In the genomic region with DNA sequence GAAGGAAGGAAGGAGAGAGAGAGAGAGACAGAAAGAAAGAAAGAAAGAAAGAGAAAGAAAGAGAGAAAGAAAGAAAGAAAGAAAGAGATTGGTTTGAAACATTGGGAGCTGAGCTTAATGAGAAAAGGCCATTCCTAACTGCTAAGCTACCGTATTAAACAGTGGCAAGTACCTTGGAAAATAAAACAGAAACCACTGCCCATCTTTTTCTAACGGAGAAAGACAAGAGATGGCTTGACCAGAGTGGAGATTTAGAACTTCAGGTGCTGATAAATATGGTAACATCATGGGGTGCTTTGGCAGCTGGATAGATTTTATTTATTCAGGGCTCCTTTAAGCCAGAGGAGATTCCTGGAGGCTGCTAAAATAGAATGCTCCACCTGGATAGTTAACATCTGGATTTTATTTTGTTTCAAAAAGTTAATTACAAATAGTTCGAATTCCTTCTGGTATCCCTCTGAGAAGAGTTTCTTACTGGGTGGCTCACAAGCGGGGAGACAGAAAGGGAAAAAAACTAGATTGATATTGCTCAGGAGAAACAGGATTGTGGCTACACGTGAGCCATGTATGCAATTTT, we compare ENCODE assay signal across 22 cellular contexts. TPM values are rescaled to one million over a fixed set of nuclear protein-coding genes. Genes with fewer than 3 reads are reported as not detected.
DNase-seq lines count a peak whose midpoint lies in the region; ATAC-seq, FAIRE-seq and TF ChIP-seq lines count a peak whose summit lies in the region.
"Had no signal": no experiment of that assay in that cellular context is flagged by ENCODE, and none has a peak within 500 bp of the region (broad histone marks: within the 10 kb centered on the region; RNA-seq: fewer than 3 reads in every experiment).

No MANE protein-coding gene starts in this region.

- POLR2A ChIA-PET in K562 (lab: Yijun Ruan, JAX): no interaction called here

- no TSS peak for BruUV-seq in K562 (replicated peaks; lab: Mats Ljungman, UMichigan)

- H3K9ac ChIP-seq in K562 (ENCODE audit: insufficient read depth in 1 of 2, low read depth in 2 of 2, low read length in 2 of 2) (no peak overlapping the region), neural progenitor cell (no peak overlapping the region)

- TF ChIP-seq CTCF in right atrium auricular region (IDR thresholded peaks at IDR 0.05) (no peak), K562 (IDR thresholded peaks at IDR 0.05 in 2 of 3, conservative IDR thresholded peaks at IDR 0.05 in 1 of 3; ENCODE audit: insufficient read depth in 2 of 3, low read depth in 1 of 3, low read length in 3 of 3) (no peak), neural progenitor cell (IDR thresholded peaks at IDR 0.05) (no peak)

- no peaks in the 10 kb centered on the region for H3K9me3 Mint-ChIP-seq in neural progenitor cell

- H3K4me1 ChIP-seq in right cardiac atrium (ENCODE audit: control insufficient read depth, insufficient read depth, low read length) (peaks cover 60% of the 10 kb centered on the region), right atrium auricular region (peaks cover 0 to 99% of the 10 kb centered on the region in 2 donors), K562 (replicated peaks in 1 of 2; ENCODE audit: control insufficient read depth in 2 of 2, insufficient read depth in 2 of 2, low read length in 2 of 2) (no peaks in the 10 kb centered on the region), neural progenitor cell (peaks cover 17% of the 10 kb centered on the region)
- H3K4me1 ChIP-seq: BE2C, HAP-1 had no signal

- no peak for DNase-seq in right cardiac atrium
- DNase-seq in right atrium auricular region (ENCODE audit: low spot score): no peak
- DNase-seq in K562 (ENCODE audit: extremely low read depth in 1 of 4, low spot score in 3 of 4): no peak
- no peak for DNase-seq in neural progenitor cell (ENCODE audit: low spot score)
- DNase-seq in NCI-H187 treated with DMSO at 0.1 percent for 48 hours (lab: John Stamatoyannopoulos, UW): no peak
- DNase-seq: BE2C, EL, GF-D8, IMR-90, NCI-H1105, NCI-H146, NCI-H2029 treated with DMSO at 0.1 percent for 48 hours, NCI-H226, NCI-H510A treated with DMSO at 0.1 percent for 48 hours, NCI-H748 treated with DMSO at 0.1 percent for 48 hours, SHP77 treated with DMSO at 0.1 percent for 48 hours had no signal

- no peaks in the 10 kb centered on the region for H3F3A ChIP-seq in neural progenitor cell (ENCODE audit: low read depth)

- no peaks in the 10 kb centered on the region for H3K9me3 ChIP-seq in right cardiac atrium (ENCODE audit: control insufficient read depth, low read length)
- H3K9me3 ChIP-seq in right atrium auricular region: no peaks in the 10 kb centered on the region
- H3K9me3 ChIP-seq in K562 (replicated peaks; ENCODE audit: control insufficient read depth, insufficient read depth, low read depth, low read length): no peaks in the 10 kb centered on the region
- H3K9me3 ChIP-seq in neural progenitor cell (ENCODE audit: low read depth): no peaks in the 10 kb centered on the region
- H3K9me3 ChIP-seq: BE2C, HAP-1 had no signal

- H3K36me3 ChIP-seq in right atrium auricular region (peaks cover 26% of the 10 kb centered on the region), K562 (ENCODE audit: control insufficient read depth, insufficient read depth, low read length) (no peaks in the 10 kb centered on the region), neural progenitor cell (no peaks in the 10 kb centered on the region)
- H3K36me3 ChIP-seq: BE2C, HAP-1 had no signal

- CTCF ChIA-PET in K562 (lab: Yijun Ruan, JAX; ENCODE audit: low intra/inter-chr PET ratio): no interaction called here

- H2AFZ ChIP-seq in K562 (ENCODE audit: low read depth, low read length): no peak overlapping the region
- H2AFZ ChIP-seq in neural progenitor cell (replicated peaks): no peak overlapping the region

- FAIRE-seq in K562 (lab: Jason Lieb, UNC): no peak
- FAIRE-seq: HTR-8/SVneo had no signal

- intact Hi-C loops in right cardiac atrium (cut with DNase I) (no loop called here), K562 (cut with micrococcal nuclease) (loop anchor here (10.0 kb wide), 1 partner anchor 170 kb away; no protein-coding TSS in a partner anchor)

- H3K4me3 Mint-ChIP-seq in neural progenitor cell: no peak overlapping the region

- H3K4me3 ChIP-seq in right cardiac atrium (ENCODE audit: low read length): no peak overlapping the region
- no peak overlapping the region for H3K4me3 ChIP-seq in right atrium auricular region
- no peak overlapping the region for H3K4me3 ChIP-seq in K562
- no peak overlapping the region for H3K4me3 ChIP-seq in neural progenitor cell
- H3K4me3 ChIP-seq: HAP-1 had no signal

- in situ Hi-C loops in K562 (cut with MboI): loop anchor here (10.0 kb wide), 1 partner anchor 160 kb away; no protein-coding TSS in a partner anchor

- H3K27ac ChIP-seq in right cardiac atrium (ENCODE audit: low read length): peak overlapping the region; percentile 49
- peak overlapping the region in 1 of 2 donors; percentile 74 for H3K27ac ChIP-seq in right atrium auricular region
- H3K27ac ChIP-seq in K562 (ENCODE audit: extremely low read depth, low read depth, low read length): no peak overlapping the region
- no peak overlapping the region for H3K27ac ChIP-seq in neural progenitor cell
- H3K27ac ChIP-seq: RWPE1 had no signal

- WGBS in right cardiac atrium: 59% methylated on average over 5 of the region's 5 CpGs
- 0% methylated on average over 5 of the region's 5 CpGs for WGBS in K562 (ENCODE audit: insufficient coverage, low coverage, missing lambda C conversion rate)

- TF ChIP-seq POLR2A in K562 (conservative IDR thresholded peaks at IDR 0.05): no peak

- H3K4me2 ChIP-seq in K562 (ENCODE audit: insufficient read depth, low read length): no peak overlapping the region
- peak overlapping the region; percentile 16 for H3K4me2 ChIP-seq in neural progenitor cell

- H3K36me3 Mint-ChIP-seq in neural progenitor cell: no peaks in the 10 kb centered on the region

- no peak for TF ChIP-seq RAD21 in K562 (CRISPR knock-in tag; conservative IDR thresholded peaks at IDR 0.05 in 1 of 2, IDR thresholded peaks at IDR 0.05 in 1 of 2)

- peaks cover 9% of the 10 kb centered on the region for H3K4me1 Mint-ChIP-seq in neural progenitor cell

- no peaks in the 10 kb centered on the region for H3K27me3 Mint-ChIP-seq in neural progenitor cell (ENCODE audit: insufficient read depth, low read depth)

- H4K20me1 ChIP-seq in K562 (replicated peaks; ENCODE audit: control insufficient read depth, insufficient read depth, low read length): no peaks in the 10 kb centered on the region
- H4K20me1 ChIP-seq in neural progenitor cell (ENCODE audit: low read depth): no peaks in the 10 kb centered on the region

- no peak overlapping the region for H3K27ac Mint-ChIP-seq in neural progenitor cell

- TF ChIP-seq EP300 in K562 (IDR thresholded peaks at IDR 0.05; ENCODE audit: low read length): no peak

- ATAC-seq in right cardiac atrium: no peak
- ATAC-seq in K562: no peak
- no peak for ATAC-seq in GM18502 (IDR thresholded peaks at IDR 0.05; ENCODE audit: poor library complexity, unreplicated experiment)
- no peak for ATAC-seq in HG03442 (IDR thresholded peaks at IDR 0.05; ENCODE audit: unreplicated experiment)
- ATAC-seq: SK-N-SH treated with all-trans-retinoic acid at 6 μM for 48 hours had no signal

- H3K27me3 ChIP-seq in right cardiac atrium (ENCODE audit: control insufficient read depth, insufficient read depth) (no peaks in the 10 kb centered on the region), right atrium auricular region (no peaks in the 10 kb centered on the region), K562 (ENCODE audit: control insufficient read depth in 2 of 2, insufficient read depth in 2 of 2, low read length in 2 of 2) (peaks cover 0 to 5% of the 10 kb centered on the region in 2 experiments; a peak in 1 of 5 replicates), neural progenitor cell (no peaks in the 10 kb centered on the region)
- H3K27me3 ChIP-seq: BE2C had no signal

- no peaks in the 10 kb centered on the region for H3K79me2 ChIP-seq in K562 (ENCODE audit: control insufficient read depth, insufficient read depth, low read length)
- no peaks in the 10 kb centered on the region for H3K79me2 ChIP-seq in neural progenitor cell (ENCODE audit: low read depth)

- H3K9me1 ChIP-seq in K562 (ENCODE audit: control insufficient read depth, insufficient read depth, low read length): no peaks in the 10 kb centered on the region

TF ChIP-seq in K562, 482 proteins besides CTCF, POLR2A, EP300 and RAD21 (continues in another document):
- TF ChIP-seq BACH1 (tag; IDR thresholded peaks at IDR 0.05) (no peak), PHF21A (IDR thresholded peaks at IDR 0.05; ENCODE audit: borderline replicate concordance, low read depth) (no peak)
- TF ChIP-seq, protein P1, sequence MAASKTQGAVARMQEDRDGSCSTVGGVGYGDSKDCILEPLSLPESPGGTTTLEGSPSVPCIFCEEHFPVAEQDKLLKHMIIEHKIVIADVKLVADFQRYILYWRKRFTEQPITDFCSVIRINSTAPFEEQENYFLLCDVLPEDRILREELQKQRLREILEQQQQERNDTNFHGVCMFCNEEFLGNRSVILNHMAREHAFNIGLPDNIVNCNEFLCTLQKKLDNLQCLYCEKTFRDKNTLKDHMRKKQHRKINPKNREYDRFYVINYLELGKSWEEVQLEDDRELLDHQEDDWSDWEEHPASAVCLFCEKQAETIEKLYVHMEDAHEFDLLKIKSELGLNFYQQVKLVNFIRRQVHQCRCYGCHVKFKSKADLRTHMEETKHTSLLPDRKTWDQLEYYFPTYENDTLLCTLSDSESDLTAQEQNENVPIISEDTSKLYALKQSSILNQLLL (CRISPR knock-in tag; IDR thresholded peaks at IDR 0.05; ENCODE audit: borderline replicate concordance): no peak

RNA-seq across cellular contexts. Expression of a gene that starts 12.9 kb away (rescaled TPM):
- total RNA-seq in right cardiac atrium: 100 to 1,000 TPM; 488 to 893 (median 598) TPM
- 412 TPM for polyA plus RNA-seq in right cardiac atrium
- 100 to 1,000 TPM; 625 to 711 TPM for total RNA-seq in right atrium auricular region
- 0.21 and 0.25 TPM in 2 replicates for total RNA-seq in K562 (2011; cell fraction: chromatin; rRNA removed; ENCODE audit: low replicate concordance)
- 0.13 and 0.50 TPM in 2 replicates for total RNA-seq in K562 (2011; cell fraction: nucleolus; rRNA removed)
- 0.29 and 0.84 TPM in 2 replicates for total RNA-seq in K562 (2011; cell fraction: nucleoplasm; rRNA removed)
- 0.14 and 0.16 TPM in 2 replicates for total RNA-seq in K562 (2014; rRNA removed)
- total RNA-seq in K562 (2014; rRNA removed; fragmentation: Illumina TruSeq; extraction: Trizol): 0.18 and 0.19 TPM in 2 replicates
- total RNA-seq in K562 (2015; rRNA removed; fragmentation: Illumina TruSeq; extraction: Trizol): 0.07 and 0.15 TPM in 2 replicates
- 0.73 and 0.89 TPM in 2 replicates for total RNA-seq in K562 (2021)
- 0.20 and 0.24 TPM in 2 replicates for polyA plus RNA-seq in K562 (2011; rRNA removed)
- 0.12 and 0.22 TPM in 2 replicates for polyA plus RNA-seq in K562 (2011; cell fraction: cytosol; rRNA removed)
- 0.09 and 0.10 TPM in 2 replicates for polyA plus RNA-seq in K562 (2011; cell fraction: nucleus; rRNA removed)
- polyA plus RNA-seq in K562 (2012): 0.74 and 1.3 TPM in 2 replicates
- polyA plus RNA-seq in K562 (2014; fragmentation: Illumina TruSeq; extraction: Trizol): 0.25 and 0.28 TPM in 2 replicates
- polyA plus RNA-seq in K562 (2014; fragmentation: Nextera tagmentation; extraction: Ambion mirVana): under 1 TPM; 0.10 to 0.20 TPM
- 0.07 and 0.20 TPM in 2 replicates for polyA plus RNA-seq in K562 (2014; rRNA removed)
- 0.28 and 0.30 TPM in 2 replicates for polyA minus RNA-seq in K562 (2011; rRNA and poly(A)+ RNA removed)
- polyA minus RNA-seq in K562 (2011; cell fraction: cytosol; rRNA and poly(A)+ RNA removed): 0.19 and 0.36 TPM in 2 replicates
- polyA minus RNA-seq in K562 (2011; cell fraction: nucleus; rRNA and poly(A)+ RNA removed): 0.11 and 0.13 TPM in 2 replicates
- total RNA-seq in neural progenitor cell (ENCODE audit: low replicate concordance): 6.3 and 6.9 TPM in 2 replicates

Comparison
In these comparisons a context has a peak if more than half of its experiments do, and no peak if none do; other contexts are left out.
1. RNA of a gene that starts 12.9 kb away (total RNA-seq): 625 to 711 TPM in right atrium auricular region and 488 to 893 TPM in right cardiac atrium; 6.3 to 6.9 TPM in neural progenitor cell and 0.07 to 0.89 TPM in K562; every median in the first group is over 10 times any median in the second.